In genomic region chr21:33931799-33932390, GRCh38 we compare ENCODE assay signal across 8 cellular contexts.
DNase-seq lines count a peak whose midpoint lies in the region; ATAC-seq and TF ChIP-seq lines count a peak whose summit lies in the region.

No MANE protein-coding gene starts in this region.

- H3K4me3 ChIP-seq in GM12875 (ENCODE audit: low read depth, low read length) (peak overlapping the region; percentile 19), epithelial cell of esophagus (ENCODE audit: low read length) (peak overlapping the region; percentile 64), neuron (ENCODE audit: low read length) (peak overlapping the region; percentile 49)

- no peak overlapping the region for H2AFZ ChIP-seq in neuron (ENCODE audit: low read depth, low read length)

- POLR2A ChIA-PET in RWPE1 (lab: Yijun Ruan, JAX; ENCODE audit: low non-redundant PET): no interaction called here

- TF ChIP-seq CTCF in GM12875 (IDR thresholded peaks at IDR 0.05; ENCODE audit: borderline replicate concordance, insufficient read depth, low read depth, low read length) (no peak), RWPE1 (conservative IDR thresholded peaks at IDR 0.05; ENCODE audit: low read depth) (no peak), epithelial cell of esophagus (IDR thresholded peaks at IDR 0.05; ENCODE audit: insufficient read depth, low read depth, low read length, missing control alignments) (no peak)

- H3K36me3 ChIP-seq in neuron (ENCODE audit: insufficient read depth, low read length): no peaks in the 10 kb centered on the region

- peak overlapping the region; percentile 86 for H3K27ac ChIP-seq in RWPE1

- CTCF ChIA-PET in RWPE1 (lab: Yijun Ruan, JAX): interaction anchor here (0.6 to 1.1 kb wide), 2 partner anchors 16 to 595 kb away, joined by 3 read pairs; no protein-coding TSS in a partner anchor

- no peak for DNase-seq in RWPE1 (ENCODE audit: low spot score)
- DNase-seq in epithelial cell of esophagus (ENCODE audit: low read depth): no peak
- DNase-seq in epidermal melanocyte (ENCODE audit: insufficient read length, low spot score): no peak
- no peak for DNase-seq in stimulated activated CD4-positive, alpha-beta T cell treated with anti-CD3 and anti-CD28 coated beads, Interleukin-4, amount 100 ng/mL, for 24 hours
- no peak for DNase-seq in HK-2 (ENCODE audit: unreplicated experiment)

- no peaks in the 10 kb centered on the region for H3K27me3 ChIP-seq in neuron (ENCODE audit: insufficient read depth, low read length)

- no peak for ATAC-seq in GM19397 (IDR thresholded peaks at IDR 0.05; ENCODE audit: unreplicated experiment)

- peaks cover 13% of the 10 kb centered on the region for H3K4me1 ChIP-seq in neuron (ENCODE audit: insufficient read depth, low read length)

- no peaks in the 10 kb centered on the region for H3K9me3 ChIP-seq in neuron (ENCODE audit: low read length)
